8 cellular contexts compared by ENCODE assay signal in genomic region chr2:20411361-20411894, GRCh38. TPM values are rescaled to one million over a fixed set of nuclear protein-coding genes. Genes with fewer than 3 reads are reported as not detected.
A peak's percentile ranks its signal among the peaks of the same experiment; 100 is the strongest.
DNase-seq lines count a peak whose midpoint lies in the region; ATAC-seq and TF ChIP-seq lines count a peak whose summit lies in the region.

No MANE protein-coding gene starts in this region.

- H3K27ac ChIP-seq in RWPE2 (ENCODE audit: poor library complexity, severe bottlenecking) (no peak overlapping the region), gastroesophageal sphincter (peak overlapping the region in 1 of 4 donors; percentile 4), ovary (no peak overlapping the region), upper lobe of left lung (no peak overlapping the region)

- TF ChIP-seq CTCF in RWPE2 (IDR thresholded peaks at IDR 0.05; ENCODE audit: poor library complexity, severe bottlenecking), result peak; percentile 81
- TF ChIP-seq CTCF in gastroesophageal sphincter (IDR thresholded peaks at IDR 0.05), result peak; percentile 67 to 90 (median 86)
- TF ChIP-seq CTCF in ovary (IDR thresholded peaks at IDR 0.05), result peak in 2 of 3 donors; percentile 13 to 50
- peak; percentile 81 to 95 (median 91) for TF ChIP-seq CTCF in upper lobe of left lung (IDR thresholded peaks at IDR 0.05)

- 50% methylated on average over 1 of the region's 3 CpGs; no CpG with 5 or more reads in 1 of the 2 donors for WGBS in gastroesophageal sphincter (ENCODE audit: low coverage in 1 of 2), 2 donors
- 18 to 33% (median 30%) methylated on average over 3 of the region's 3 CpGs for WGBS in ovary, 3 donors
- WGBS in upper lobe of left lung, 2 donors, result 6% methylated on average over 3 of the region's 3 CpGs; no CpG with 5 or more reads in 1 of the 2 donors

- TF ChIP-seq EP300 in gastroesophageal sphincter (IDR thresholded peaks at IDR 0.05) (no peak), ovary (IDR thresholded peaks at IDR 0.05) (no peak), upper lobe of left lung (IDR thresholded peaks at IDR 0.05) (no peak)

- peak; percentile 99 for ATAC-seq in GM21367 (IDR thresholded peaks at IDR 0.05; ENCODE audit: unreplicated experiment)
- peak; percentile 96 for ATAC-seq in HG03575 (IDR thresholded peaks at IDR 0.05; ENCODE audit: extremely low read depth, insufficient number of reproducible peaks, low FRiP score, unreplicated experiment)
- peak; percentile 92 for ATAC-seq in RWPE2 (ENCODE audit: low read depth)
- peak; percentile 94 for ATAC-seq in activated T-helper 17 cell treated with anti-CD3 and anti-CD28 coated beads, Interleukin-2, amount 50 U/mL, for 72 hours (replicated peaks)
- ATAC-seq in gastroesophageal sphincter, result peak; percentile 92
- peak; percentile 97 to 99 for ATAC-seq in upper lobe of left lung (ENCODE audit: low FRiP score in 2 of 2)

- peak; percentile 79 for DNase-seq in Daoy (ENCODE audit: low read depth)
- no peak for DNase-seq in RWPE2 (ENCODE audit: low spot score)
- peak; percentile 39 to 73 (median 55) for DNase-seq in ovary
- DNase-seq in upper lobe of left lung, result peak in 1 of 2 donors; percentile 94

- intact Hi-C loops in ovary (cut with DNase I), result no loop called here

- H3K4me1 Mint-ChIP-seq in activated T-helper 17 cell treated with anti-CD3 and anti-CD28 coated beads, Interleukin-2, amount 50 U/mL, for 72 hours, result no peaks in the 10 kb centered on the region

- H3K4me1 ChIP-seq in RWPE2 (ENCODE audit: insufficient read depth, poor library complexity, severe bottlenecking), result peaks cover 8% of the 10 kb centered on the region
- H3K4me1 ChIP-seq in gastroesophageal sphincter, result no peaks in the 10 kb centered on the region
- no peaks in the 10 kb centered on the region for H3K4me1 ChIP-seq in ovary (ENCODE audit: insufficient read depth)
- no peaks in the 10 kb centered on the region for H3K4me1 ChIP-seq in upper lobe of left lung

- H3K27ac Mint-ChIP-seq in activated T-helper 17 cell treated with anti-CD3 and anti-CD28 coated beads, Interleukin-2, amount 50 U/mL, for 72 hours, result no peak overlapping the region

- H3K4me3 ChIP-seq in RWPE2 (ENCODE audit: severe bottlenecking), result no peak overlapping the region
- H3K4me3 ChIP-seq in gastroesophageal sphincter, result no peak overlapping the region
- H3K4me3 ChIP-seq in ovary, result no peak overlapping the region
- no peak overlapping the region for H3K4me3 ChIP-seq in upper lobe of left lung

- no peak overlapping the region for H3K4me3 Mint-ChIP-seq in activated T-helper 17 cell treated with anti-CD3 and anti-CD28 coated beads, Interleukin-2, amount 50 U/mL, for 72 hours

- no peaks in the 10 kb centered on the region for H3K27me3 ChIP-seq in RWPE2 (ENCODE audit: insufficient read depth, poor library complexity, severe bottlenecking)
- H3K27me3 ChIP-seq in gastroesophageal sphincter, result no peaks in the 10 kb centered on the region
- H3K27me3 ChIP-seq in ovary, result no peaks in the 10 kb centered on the region
- no peaks in the 10 kb centered on the region for H3K27me3 ChIP-seq in upper lobe of left lung

- peaks cover 8% of the 10 kb centered on the region for H3K9me3 ChIP-seq in RWPE2 (ENCODE audit: severe bottlenecking)
- peaks cover 0 to 24% (median 0%) of the 10 kb centered on the region in 3 donors for H3K9me3 ChIP-seq in gastroesophageal sphincter
- H3K9me3 ChIP-seq in ovary, result no peaks in the 10 kb centered on the region
- H3K9me3 ChIP-seq in upper lobe of left lung, result peaks cover 5 to 14% (median 10%) of the 10 kb centered on the region in 4 donors

- no peaks in the 10 kb centered on the region for H3K27me3 Mint-ChIP-seq in activated T-helper 17 cell treated with anti-CD3 and anti-CD28 coated beads, Interleukin-2, amount 50 U/mL, for 72 hours

- peaks cover 15% of the 10 kb centered on the region for H3K9me3 Mint-ChIP-seq in activated T-helper 17 cell treated with anti-CD3 and anti-CD28 coated beads, Interleukin-2, amount 50 U/mL, for 72 hours

- H3K36me3 Mint-ChIP-seq in activated T-helper 17 cell treated with anti-CD3 and anti-CD28 coated beads, Interleukin-2, amount 50 U/mL, for 72 hours (ENCODE audit: low read depth), result no peaks in the 10 kb centered on the region

- no peaks in the 10 kb centered on the region for H3K36me3 ChIP-seq in RWPE2 (ENCODE audit: low read depth)
- no peaks in the 10 kb centered on the region for H3K36me3 ChIP-seq in gastroesophageal sphincter
- H3K36me3 ChIP-seq in ovary, result no peaks in the 10 kb centered on the region
- H3K36me3 ChIP-seq in upper lobe of left lung, result no peaks in the 10 kb centered on the region

- no peak for TF ChIP-seq POLR2A in gastroesophageal sphincter (IDR thresholded peaks at IDR 0.05)
- TF ChIP-seq POLR2A in ovary (IDR thresholded peaks at IDR 0.05), result no peak
- TF ChIP-seq POLR2A in upper lobe of left lung (IDR thresholded peaks at IDR 0.05), result no peak

RNA-seq across cellular contexts. Expression of gene RHOB, which starts 35.4 kb away (rescaled TPM):
- total RNA-seq in Daoy (2014; rRNA removed; shearing (Covaris generic)), result 115 and 121 TPM in 2 replicates
- 10 to 100 TPM in 1 of 2 donors, 1 to 10 TPM in 1; 6.8 to 25.8 TPM for total RNA-seq in activated T-helper 17 cell treated with anti-CD3 and anti-CD28 coated beads, Interleukin-2, amount 50 U/mL, for 72 hours
- total RNA-seq in gastroesophageal sphincter, result 1,000 to 10,000 TPM; 1,174 to 1,482 (median 1,322) TPM
- total RNA-seq in ovary, result 1,000 to 10,000 TPM in 2 of 7 donors, 100 to 1,000 TPM in 5; 315 to 1,363 (median 467) TPM
- 100 to 1,000 TPM; 200 to 275 TPM for polyA plus RNA-seq in ovary
- total RNA-seq in upper lobe of left lung, result 100 to 1,000 TPM; 193 to 583 (median 336) TPM

Comparison
In these comparisons a context has a peak if more than half of its experiments do, and no peak if none do; other contexts are left out.
1. CTCF ChIP-seq: peak in every context shown above with its lines; median percentile 91 in upper lobe of left lung; 86 in gastroesophageal sphincter; 81 in RWPE2; 32 in ovary.